ENCODE assay signal across 26 cellular contexts in the genomic region with DNA sequence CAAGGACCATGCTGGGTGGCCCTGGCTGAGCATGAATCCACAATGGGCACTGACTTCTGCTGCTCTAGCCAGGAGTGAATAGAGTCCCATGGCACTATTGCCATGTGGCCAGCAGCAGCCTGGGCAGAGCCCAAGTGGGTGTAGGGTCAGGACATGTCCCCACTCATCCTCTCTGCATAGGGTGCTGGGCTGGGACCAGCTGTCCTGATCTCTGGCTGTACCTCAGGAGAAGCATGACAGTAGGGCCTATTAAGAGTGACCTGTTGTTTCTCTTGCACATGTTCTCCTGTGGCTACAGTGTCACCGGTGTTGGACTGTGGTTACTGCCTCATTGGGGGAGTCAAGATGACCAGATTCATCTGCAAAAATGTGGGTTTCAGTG. TPM values are rescaled to one million over a fixed set of nuclear protein-coding genes. Genes with fewer than 3 reads are reported as not detected.
DNase-seq lines count a peak whose midpoint lies in the region; ATAC-seq and TF ChIP-seq lines count a peak whose summit lies in the region.
"Had no signal": no experiment of that assay in that cellular context is flagged by ENCODE, and none has a peak within 500 bp of the region (broad histone marks: within the 10 kb centered on the region; RNA-seq: fewer than 3 reads in every experiment).

No MANE protein-coding gene starts in this region.

- no peak for DNase-seq in activated naive CD4-positive, alpha-beta T cell treated with anti-CD3 and anti-CD28 coated beads, Interleukin-2, amount 50 U/mL, for 72 hours (ENCODE audit: low spot score in 2 of 2)
- no peak for DNase-seq in activated naive CD4-positive, alpha-beta T cell (lab: John Stamatoyannopoulos, UW)
- DNase-seq in central memory CD8-positive, alpha-beta T cell (ENCODE audit: low spot score in 2 of 2) = no peak
- no peak for DNase-seq in natural killer cell treated with Interleukin-12 subunit alpha and Interleukin-12 subunit beta and Interleukin-15 and Interleukin-18, amount 100 ng/mL, for 72 hours (ENCODE audit: low spot score)
- DNase-seq in stimulated activated naive CD8-positive, alpha-beta T cell treated with anti-CD3 and anti-CD28 coated beads, Interleukin-15, amount 100 ng/mL, for 72 hours = no peak
- DNase-seq in BE2C (no peak), DMS53 treated with DMSO at 0.1 percent for 48 hours (lab: John Stamatoyannopoulos, UW; ENCODE audit: unreplicated experiment) (no peak), NCI-H1105 (lab: John Stamatoyannopoulos, UW) (no peak)
- DNase-seq: activated CD4-positive, alpha-beta T cell treated with anti-CD3 and anti-CD28 coated beads for 36 hours; activated naive CD4-positive, alpha-beta T cell treated with Interleukin-2 at 50 U/mL for 16 hours; activated T-cell treated with anti-CD3 and anti-CD28 coated beads, Interleukin-2, amount 50 U/mL, for 48 hours; AML-193; brain microvascular endothelial cell; CD8-positive, alpha-beta T cell; NCI-H1092; NCI-H187; NCI-H2171; NCI-H524; NK-92 treated with Interleukin-12 subunit alpha and Interleukin-12 subunit beta, amount 100 ng/mL, for 24 hours; pancreas; sigmoid colon; stomach; tibial artery had no signal

- ATAC-seq in activated naive CD4-positive, alpha-beta T cell treated with anti-CD3 and anti-CD28 coated beads, Interleukin-2, amount 50 U/mL, for 72 hours = peak; percentile 27 to 30
- ATAC-seq in central memory CD8-positive, alpha-beta T cell (replicated peaks; ENCODE audit: extremely low read depth, poor library complexity, severe bottlenecking) = no peak
- peak; percentile 42 to 60 for ATAC-seq in natural killer cell treated with Interleukin-12 subunit alpha and Interleukin-12 subunit beta and Interleukin-15 and Interleukin-18, amount 100 ng/mL, for 72 hours
- ATAC-seq in stimulated activated naive CD8-positive, alpha-beta T cell treated with anti-CD3 and anti-CD28 coated beads, Interleukin-15, amount 100 ng/mL, for 72 hours = peak; percentile 32
- ATAC-seq: activated CD4-positive, alpha-beta T cell treated with anti-CD3 and anti-CD28 coated beads for 36 hours; pancreas had no signal

- H3K27ac Mint-ChIP-seq in activated naive CD4-positive, alpha-beta T cell treated with anti-CD3 and anti-CD28 coated beads, Interleukin-2, amount 50 U/mL, for 72 hours = peak overlapping the region in 1 of 2 donors; percentile 79
- peak overlapping the region; percentile 90 for H3K27ac Mint-ChIP-seq in central memory CD8-positive, alpha-beta T cell (ENCODE audit: low read depth)
- H3K27ac Mint-ChIP-seq in natural killer cell treated with Interleukin-12 subunit alpha and Interleukin-12 subunit beta and Interleukin-15 and Interleukin-18, amount 100 ng/mL, for 72 hours = no peak overlapping the region
- H3K27ac Mint-ChIP-seq in stimulated activated naive CD8-positive, alpha-beta T cell treated with anti-CD3 and anti-CD28 coated beads, Interleukin-15, amount 100 ng/mL, for 72 hours = no peak overlapping the region
- H3K27ac Mint-ChIP-seq: activated CD4-positive, alpha-beta T cell treated with anti-CD3 and anti-CD28 coated beads for 36 hours had no signal

- H3K9me3 Mint-ChIP-seq in activated naive CD4-positive, alpha-beta T cell treated with anti-CD3 and anti-CD28 coated beads, Interleukin-2, amount 50 U/mL, for 72 hours = peaks cover 6 to 8% of the 10 kb centered on the region in 2 donors
- peaks cover 8% of the 10 kb centered on the region for H3K9me3 Mint-ChIP-seq in central memory CD8-positive, alpha-beta T cell
- peaks cover 6% of the 10 kb centered on the region for H3K9me3 Mint-ChIP-seq in natural killer cell treated with Interleukin-12 subunit alpha and Interleukin-12 subunit beta and Interleukin-15 and Interleukin-18, amount 100 ng/mL, for 72 hours
- H3K9me3 Mint-ChIP-seq in stimulated activated naive CD8-positive, alpha-beta T cell treated with anti-CD3 and anti-CD28 coated beads, Interleukin-15, amount 100 ng/mL, for 72 hours = peaks cover 9 to 10% of the 10 kb centered on the region in 2 donors

- H3K36me3 ChIP-seq in BE2C = no peaks in the 10 kb centered on the region
- H3K36me3 ChIP-seq: brain microvascular endothelial cell, pancreas, sigmoid colon, stomach, tibial artery had no signal

- no peaks in the 10 kb centered on the region for H3K9me3 ChIP-seq in BE2C
- H3K9me3 ChIP-seq: pancreas, sigmoid colon had no signal

- TF ChIP-seq CTCF in BE2C (IDR thresholded peaks at IDR 0.05; ENCODE audit: low read depth, low read length) = no peak

- H3K27me3 Mint-ChIP-seq in central memory CD8-positive, alpha-beta T cell = no peaks in the 10 kb centered on the region
- no peaks in the 10 kb centered on the region for H3K27me3 Mint-ChIP-seq in natural killer cell treated with Interleukin-12 subunit alpha and Interleukin-12 subunit beta and Interleukin-15 and Interleukin-18, amount 100 ng/mL, for 72 hours
- no peaks in the 10 kb centered on the region for H3K27me3 Mint-ChIP-seq in stimulated activated naive CD8-positive, alpha-beta T cell treated with anti-CD3 and anti-CD28 coated beads, Interleukin-15, amount 100 ng/mL, for 72 hours
- H3K27me3 Mint-ChIP-seq: activated CD4-positive, alpha-beta T cell treated with anti-CD3 and anti-CD28 coated beads for 36 hours had no signal

- no peak overlapping the region for H3K4me3 Mint-ChIP-seq in central memory CD8-positive, alpha-beta T cell
- no peak overlapping the region for H3K4me3 Mint-ChIP-seq in natural killer cell treated with Interleukin-12 subunit alpha and Interleukin-12 subunit beta and Interleukin-15 and Interleukin-18, amount 100 ng/mL, for 72 hours
- no peak overlapping the region for H3K4me3 Mint-ChIP-seq in stimulated activated naive CD8-positive, alpha-beta T cell treated with anti-CD3 and anti-CD28 coated beads, Interleukin-15, amount 100 ng/mL, for 72 hours
- H3K4me3 Mint-ChIP-seq: activated CD4-positive, alpha-beta T cell treated with anti-CD3 and anti-CD28 coated beads for 36 hours; CD8-positive, alpha-beta T cell; naive thymus-derived CD8-positive, alpha-beta T cell had no signal

- H3K36me3 Mint-ChIP-seq in activated naive CD4-positive, alpha-beta T cell treated with anti-CD3 and anti-CD28 coated beads, Interleukin-2, amount 50 U/mL, for 72 hours = peaks cover 0 to 4% of the 10 kb centered on the region in 2 donors
- H3K36me3 Mint-ChIP-seq in central memory CD8-positive, alpha-beta T cell (ENCODE audit: insufficient read depth) = peaks cover 26% of the 10 kb centered on the region
- H3K36me3 Mint-ChIP-seq in natural killer cell treated with Interleukin-12 subunit alpha and Interleukin-12 subunit beta and Interleukin-15 and Interleukin-18, amount 100 ng/mL, for 72 hours = peaks cover 9% of the 10 kb centered on the region

- peaks cover 7% of the 10 kb centered on the region for H3K4me1 Mint-ChIP-seq in central memory CD8-positive, alpha-beta T cell
- H3K4me1 Mint-ChIP-seq in natural killer cell treated with Interleukin-12 subunit alpha and Interleukin-12 subunit beta and Interleukin-15 and Interleukin-18, amount 100 ng/mL, for 72 hours (ENCODE audit: low read depth in 2 of 2) = peaks cover 7 to 9% of the 10 kb centered on the region in 2 donors
- peaks cover 10% of the 10 kb centered on the region for H3K4me1 Mint-ChIP-seq in stimulated activated naive CD8-positive, alpha-beta T cell treated with anti-CD3 and anti-CD28 coated beads, Interleukin-15, amount 100 ng/mL, for 72 hours
- H3K4me1 Mint-ChIP-seq: activated CD4-positive, alpha-beta T cell treated with anti-CD3 and anti-CD28 coated beads for 36 hours had no signal

- no peaks in the 10 kb centered on the region for H3K27me3 ChIP-seq in BE2C
- H3K27me3 ChIP-seq: brain microvascular endothelial cell, pancreas, sigmoid colon, stomach, tibial artery had no signal

- no peaks in the 10 kb centered on the region for H3K4me1 ChIP-seq in BE2C
- H3K4me1 ChIP-seq: pancreas, sigmoid colon, stomach, tibial artery had no signal

- no peak overlapping the region for H3K4me3 ChIP-seq in BE2C (ENCODE audit: low read depth, low read length)
- H3K4me3 ChIP-seq: pancreas, sigmoid colon, stomach, tibial artery had no signal

RNA-seq across cellular contexts. Expression of gene DLEC1, which starts 46.9 kb away (rescaled TPM):
- 1 to 10 TPM in 1 of 2 donors, under 1 TPM in 1; 0.18 to 1.9 TPM for total RNA-seq in activated naive CD4-positive, alpha-beta T cell treated with anti-CD3 and anti-CD28 coated beads, Interleukin-2, amount 50 U/mL, for 72 hours
- under 1 TPM; 0.25 to 0.52 TPM for total RNA-seq in natural killer cell treated with Interleukin-12 subunit alpha and Interleukin-12 subunit beta and Interleukin-15 and Interleukin-18, amount 100 ng/mL, for 72 hours
- polyA plus RNA-seq in BE2C (2012; ENCODE audit: insufficient read depth, insufficient read length, low read depth) = not detected
- total RNA-seq: G401, glomerular endothelial cell had no signal

RNA-seq across cellular contexts. Expression of gene ACAA1, which starts 51.0 kb away (rescaled TPM):
- 10 to 100 TPM; 73.9 to 83.9 TPM for total RNA-seq in activated naive CD4-positive, alpha-beta T cell treated with anti-CD3 and anti-CD28 coated beads, Interleukin-2, amount 50 U/mL, for 72 hours
- total RNA-seq in natural killer cell treated with Interleukin-12 subunit alpha and Interleukin-12 subunit beta and Interleukin-15 and Interleukin-18, amount 100 ng/mL, for 72 hours = 10 to 100 TPM; 78.6 to 88.2 TPM
- polyA plus RNA-seq in BE2C (2012; ENCODE audit: insufficient read depth, insufficient read length, low read depth) = 40.7 TPM

RNA-seq across cellular contexts. Expression of gene MYD88, which starts 52.5 kb away (rescaled TPM):
- total RNA-seq in activated naive CD4-positive, alpha-beta T cell treated with anti-CD3 and anti-CD28 coated beads, Interleukin-2, amount 50 U/mL, for 72 hours = 10 to 100 TPM; 23.5 to 41.2 TPM
- 10 to 100 TPM; 55.8 to 63.1 TPM for total RNA-seq in natural killer cell treated with Interleukin-12 subunit alpha and Interleukin-12 subunit beta and Interleukin-15 and Interleukin-18, amount 100 ng/mL, for 72 hours
- 9.3 TPM for polyA plus RNA-seq in BE2C (2012; ENCODE audit: insufficient read depth, insufficient read length, low read depth)
- total RNA-seq: G401 had no signal

RNA-seq across cellular contexts. Expression of gene PLCD1, which starts 56.5 kb away (rescaled TPM):
- 10 to 100 TPM; 10.0 to 18.5 TPM for total RNA-seq in activated naive CD4-positive, alpha-beta T cell treated with anti-CD3 and anti-CD28 coated beads, Interleukin-2, amount 50 U/mL, for 72 hours
- total RNA-seq in natural killer cell treated with Interleukin-12 subunit alpha and Interleukin-12 subunit beta and Interleukin-15 and Interleukin-18, amount 100 ng/mL, for 72 hours = 1 to 10 TPM; 5.8 to 7.7 TPM
- 0.85 TPM for polyA plus RNA-seq in BE2C (2012; ENCODE audit: insufficient read depth, insufficient read length, low read depth)
